In genomic region chr20:62104234-62104789, GRCh38 we compare ENCODE assay signal across 21 cellular contexts.
"Had no signal": no experiment of that assay in that cellular context is flagged by ENCODE, and none has a peak within 500 bp of the region (broad histone marks: within the 10 kb centered on the region; RNA-seq: fewer than 3 reads in every experiment).

No MANE protein-coding gene starts in this region.

- H3K9me3 ChIP-seq: prostate gland had no signal

- H3K4me1 ChIP-seq: prostate gland, right atrium auricular region, tibial nerve, upper lobe of left lung had no signal

- H3K4me3 ChIP-seq: dorsolateral prefrontal cortex, mucosa of descending colon, prostate gland, right atrium auricular region, sigmoid colon, thoracic aorta, tibial nerve, upper lobe of left lung had no signal

- DNase-seq: dorsolateral prefrontal cortex; effector CD4-positive, alpha-beta T cell; mesenchymal stem cell; naive B cell; sigmoid colon; stimulated activated CD4-positive, alpha-beta T cell treated with anti-CD3 and anti-CD28 coated beads, Interleukin-2, amount 100 ng/mL, for 24 hours; stimulated activated CD4-positive, alpha-beta T cell treated with anti-CD3 and anti-CD28 coated beads, Interleukin-4, amount 100 ng/mL, for 24 hours; stimulated activated naive CD4-positive, alpha-beta T cell treated with Interleukin-2 at 50 U/mL for 16 hours; substantia nigra had no signal

- H3K36me3 ChIP-seq: prostate gland, right atrium auricular region, sigmoid colon, thoracic aorta, upper lobe of left lung had no signal

- H3K27ac ChIP-seq: dorsolateral prefrontal cortex, prostate gland, right atrium auricular region, thoracic aorta, tibial nerve, upper lobe of left lung had no signal

- FAIRE-seq: colon, frontal cortex, keratinocyte had no signal

- H3K27me3 ChIP-seq: right atrium auricular region, sigmoid colon, upper lobe of left lung had no signal

- ATAC-seq: left lobe of liver; natural killer cell treated with Interleukin-12 subunit alpha and Interleukin-12 subunit beta and Interleukin-15 and Interleukin-18, amount 100 ng/mL, for 72 hours; stimulated activated effector memory CD8-positive, alpha-beta T cell treated with anti-CD3 and anti-CD28 coated beads, Interleukin-12 subunit alpha, Interleukin-12 subunit beta, amount 100 ng/mL, for 72 hours had no signal
